Comparison of ENCODE assay signal across 8 cellular contexts in the genomic region with DNA sequence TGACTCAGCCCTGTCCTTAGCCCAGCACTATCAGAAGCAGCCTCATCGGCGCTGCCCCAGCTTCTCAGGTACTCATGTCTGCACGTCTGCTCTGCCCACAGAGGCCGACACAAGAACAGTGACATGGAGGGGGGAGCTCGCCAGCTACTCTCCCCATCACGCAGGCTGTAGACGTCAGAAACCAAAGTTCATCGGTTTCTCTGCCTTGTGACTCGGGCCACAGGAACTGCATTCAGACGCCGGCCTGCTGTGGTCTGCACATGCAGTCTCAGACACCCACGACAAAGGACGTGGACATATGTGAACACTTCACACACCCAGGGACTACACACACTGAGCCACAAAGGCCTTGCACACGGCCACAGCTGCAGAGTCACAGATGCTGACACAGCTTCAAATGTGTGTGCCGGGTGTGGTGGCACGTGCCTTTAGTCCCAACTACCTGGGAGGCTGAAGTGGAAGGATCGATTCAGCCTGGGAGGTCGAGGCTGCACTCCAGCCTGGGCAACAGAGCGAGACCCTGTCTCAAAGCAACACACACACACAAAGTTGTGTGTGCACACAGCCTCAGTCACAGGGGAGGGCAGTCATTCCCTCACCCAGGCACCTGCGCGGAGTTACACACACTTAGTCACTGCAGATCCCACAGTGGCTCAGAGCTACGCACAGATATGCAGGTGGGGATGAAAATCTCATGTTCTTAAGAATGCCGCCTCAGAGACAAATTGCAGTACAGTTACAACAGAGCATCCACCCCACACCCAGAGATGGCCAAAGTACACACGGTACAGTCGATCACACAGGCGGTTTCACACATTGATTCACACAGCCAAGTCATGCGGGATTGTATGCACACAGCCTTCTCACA. TPM values are rescaled to one million over a fixed set of nuclear protein-coding genes. Genes with fewer than 3 reads are reported as not detected.
DNase-seq lines count a peak whose midpoint lies in the region; ATAC-seq and TF ChIP-seq lines count a peak whose summit lies in the region.

No MANE protein-coding gene starts in this region.

- H3K4me1 Mint-ChIP-seq in endothelial cell (ENCODE audit: unreplicated experiment) (peaks cover 26% of the 10 kb centered on the region), natural killer cell (peaks cover 58 to 78% of the 10 kb centered on the region in 2 donors)

- H3K9me3 ChIP-seq in MG63 = no peaks in the 10 kb centered on the region
- no peaks in the 10 kb centered on the region for H3K9me3 ChIP-seq in stomach

- no peak overlapping the region for H3K4me3 ChIP-seq in MG63
- peak overlapping the region in 3 of 4 donors; percentile 34 to 52 (median 50) for H3K4me3 ChIP-seq in stomach

- WGBS in stomach, 5 donors = 26 to 30% (median 30%) methylated on average over 22 to 27 of the region's 27 CpGs

- H3K27me3 Mint-ChIP-seq in endothelial cell (ENCODE audit: unreplicated experiment) (peaks cover 25% of the 10 kb centered on the region), natural killer cell (ENCODE audit: low read depth in 2 of 2) (no peaks in the 10 kb centered on the region)

- peak; percentile 22 for ATAC-seq in GM18517 (IDR thresholded peaks at IDR 0.05; ENCODE audit: unreplicated experiment)
- peak; percentile 46 to 70 (median 59) for ATAC-seq in natural killer cell
- ATAC-seq in HG03342 (IDR thresholded peaks at IDR 0.05; ENCODE audit: unreplicated experiment) = no peak
- ATAC-seq in GM21515 (IDR thresholded peaks at IDR 0.05; ENCODE audit: unreplicated experiment) = no peak

- no peak for TF ChIP-seq EP300 in stomach (IDR thresholded peaks at IDR 0.05)

- peak overlapping the region; percentile 92 for H3K27ac Mint-ChIP-seq in endothelial cell (ENCODE audit: unreplicated experiment)
- peak overlapping the region; percentile 96 to 97 for H3K27ac Mint-ChIP-seq in natural killer cell

- TF ChIP-seq CTCF in endothelial cell (IDR thresholded peaks at IDR 0.05; ENCODE audit: unreplicated experiment) (no peak), natural killer cell (IDR thresholded peaks at IDR 0.05) (no peak), stomach (IDR thresholded peaks at IDR 0.05) (no peak)

- H3K36me3 Mint-ChIP-seq in endothelial cell (ENCODE audit: low read depth, unreplicated experiment) (peaks cover 8% of the 10 kb centered on the region), natural killer cell (no peaks in the 10 kb centered on the region)

- H3K4me3 Mint-ChIP-seq in endothelial cell (ENCODE audit: unreplicated experiment) (peak overlapping the region; percentile 83), natural killer cell (peak overlapping the region; percentile 94)

- peak overlapping the region; percentile 98 to 100 (median 99) for H3K27ac ChIP-seq in stomach

- H3K4me1 ChIP-seq in stomach = peaks cover 59 to 85% (median 75%) of the 10 kb centered on the region in 4 donors

- H3K9me3 Mint-ChIP-seq in endothelial cell (ENCODE audit: unreplicated experiment) (no peaks in the 10 kb centered on the region), natural killer cell (no peaks in the 10 kb centered on the region)

- peak; percentile 25 for DNase-seq in MG63
- peak; percentile 71 to 88 for DNase-seq in activated CD8-positive, alpha-beta memory T cell treated with anti-CD3 and anti-CD28 coated beads for 1 hour (ENCODE audit: extremely low read depth in 1 of 2, low read depth in 1 of 2)
- no peak for DNase-seq in endothelial cell (ENCODE audit: low spot score)
- peak; percentile 83 for DNase-seq in natural killer cell
- DNase-seq in stomach = peak; percentile 79

- H3K36me3 ChIP-seq in MG63 (peaks cover 22% of the 10 kb centered on the region), stomach (peaks cover 0 to 7% (median 4%) of the 10 kb centered on the region in 4 donors)

- TF ChIP-seq POLR2A in stomach (IDR thresholded peaks at IDR 0.05) = peak in 2 of 4 donors; percentile 13 to 41

- intact Hi-C loops in natural killer cell (cut with micrococcal nuclease) = loop anchor here (1.0 to 2.0 kb wide), 4 partner anchors 10 to 551 kb away; partner anchors contain the start of genes MED29, PAF1, PLEKHG2 and SUPT5H
- intact Hi-C loops in stomach (cut with DNase I; ENCODE audit: low total_unique reads) = no loop called here

- H3K27me3 ChIP-seq in MG63 (no peaks in the 10 kb centered on the region), stomach (no peaks in the 10 kb centered on the region)

RNA-seq across cellular contexts. Expression of gene ZFP36, which starts 4.9 kb away (rescaled TPM):
- 0.66 and 1.4 TPM in 2 replicates for total RNA-seq in MG63 (2014; rRNA removed; shearing (Covaris generic); ENCODE audit: low replicate concordance)
- total RNA-seq in endothelial cell (ENCODE audit: unreplicated experiment) (10.2 TPM), natural killer cell (1,000 to 10,000 TPM; 1,232 to 2,074 (median 1,769) TPM), stomach (1,000 to 10,000 TPM in 1 of 5 donors, 100 to 1,000 TPM in 3, 10 to 100 TPM in 1; 26.1 to 1,667 (median 340) TPM)
- 100 to 1,000 TPM; 127 to 150 (median 136) TPM for polyA plus RNA-seq in stomach

RNA-seq across cellular contexts. Expression of gene MED29, which starts 10.6 kb away (rescaled TPM):
- 18.1 and 26.5 TPM in 2 replicates for total RNA-seq in MG63 (2014; rRNA removed; shearing (Covaris generic); ENCODE audit: low replicate concordance)
- 32.4 TPM for total RNA-seq in endothelial cell (ENCODE audit: unreplicated experiment)
- 10 to 100 TPM; 37.5 to 49.1 (median 45.9) TPM for total RNA-seq in natural killer cell
- total RNA-seq in stomach = 10 to 100 TPM in 4 of 5 donors, 1 to 10 TPM in 1; 6.4 to 91.0 (median 23.0) TPM
- 10 to 100 TPM; 20.4 to 22.1 (median 20.5) TPM for polyA plus RNA-seq in stomach

RNA-seq across cellular contexts. Expression of gene PLEKHG2, which starts 10.7 kb away (rescaled TPM):
- total RNA-seq in MG63 (2014; rRNA removed; shearing (Covaris generic); ENCODE audit: low replicate concordance) = 3.0 and 12.4 TPM in 2 replicates
- total RNA-seq in endothelial cell (ENCODE audit: unreplicated experiment) (172 TPM), natural killer cell (100 to 1,000 TPM in 1 of 3 donors, 10 to 100 TPM in 2; 70.2 to 129 (median 80.7) TPM), stomach (10 to 100 TPM in 2 of 5 donors, 1 to 10 TPM in 3; 1.4 to 20.2 (median 8.5) TPM)
- 1 to 10 TPM; 4.6 to 6.3 (median 4.9) TPM for polyA plus RNA-seq in stomach

RNA-seq across cellular contexts. Expression of gene PAF1, which starts 10.9 kb away (rescaled TPM):
- 62.0 and 62.4 TPM in 2 replicates for total RNA-seq in MG63 (2014; rRNA removed; shearing (Covaris generic); ENCODE audit: low replicate concordance)
- total RNA-seq in endothelial cell (ENCODE audit: unreplicated experiment) (31.7 TPM), natural killer cell (10 to 100 TPM; 54.3 to 80.9 (median 68.3) TPM), stomach (10 to 100 TPM in 3 of 5 donors, 1 to 10 TPM in 2; 7.0 to 77.2 (median 21.4) TPM)
- polyA plus RNA-seq in stomach = 10 to 100 TPM; 31.7 to 49.0 (median 32.2) TPM

RNA-seq across cellular contexts. Expression of gene RPS16, which starts 34.0 kb away (rescaled TPM):
- 95.9 and 97.8 TPM in 2 replicates for total RNA-seq in MG63 (2014; rRNA removed; shearing (Covaris generic); ENCODE audit: low replicate concordance)
- total RNA-seq in endothelial cell (ENCODE audit: unreplicated experiment) (2,151 TPM), natural killer cell (1,000 to 10,000 TPM; 1,227 to 1,543 (median 1,399) TPM), stomach (1,000 to 10,000 TPM in 3 of 5 donors, 100 to 1,000 TPM in 1, 10 to 100 TPM in 1; 69.0 to 2,451 (median 1,419) TPM)
- polyA plus RNA-seq in stomach = 1,000 to 10,000 TPM; 3,264 to 4,294 (median 3,586) TPM

Comparison
In these comparisons a context has a peak if more than half of its experiments do, and no peak if none do; other contexts are left out.
1. ATAC-seq: peak in GM18517 (single experiment) and natural killer cell (3 of 3); none in HG03342 (single experiment) and GM21515 (single experiment).